1 cellular context compared by ENCODE assay signal in genomic region chr6:57221191-57221935, GRCh38.
TF ChIP-seq lines count a peak whose summit lies in the region.

No MANE protein-coding gene starts in this region.

TF ChIP-seq in HepG2, 621 proteins besides CTCF, POLR2A, EP300 and RAD21 (continued from another document and continues in another):
- TF ChIP-seq NFAT5 (CRISPR knock-in tag; IDR thresholded peaks at IDR 0.05) (no peak), ZNF512B (CRISPR knock-in tag; IDR thresholded peaks at IDR 0.05; ENCODE audit: borderline replicate concordance) (peak; percentile 38; the same call in 1 of the 2 replicates), FIP1L1 (IDR thresholded peaks at IDR 0.05; ENCODE audit: borderline replicate concordance, insufficient read depth, low read depth, low read length) (0 out of 2 replicates have a peak, but pooled peaks have one; percentile 77), ZBTB40 (IDR thresholded peaks at IDR 0.05) (no peak), ZBTB40 (CRISPR knock-in tag; IDR thresholded peaks at IDR 0.05) (no peak), NFYC (CRISPR knock-in tag; IDR thresholded peaks at IDR 0.05) (no peak), ZNF850 (CRISPR knock-in tag; conservative IDR thresholded peaks at IDR 0.05) (0 out of 2 replicates have a peak, but pooled peaks have one; percentile 50), MXD4 (CRISPR knock-in tag; IDR thresholded peaks at IDR 0.05) (no peak), SMAD9 (CRISPR knock-in tag; IDR thresholded peaks at IDR 0.05) (no peak; the same call in 1 of the 2 replicates), ZNF766 (CRISPR knock-in tag; IDR thresholded peaks at IDR 0.05; ENCODE audit: borderline replicate concordance) (no peak), SIX1 (CRISPR knock-in tag; IDR thresholded peaks at IDR 0.05; ENCODE audit: borderline replicate concordance) (no peak), ATF7 (IDR thresholded peaks at IDR 0.05) (no peak), ATF7 (CRISPR knock-in tag; IDR thresholded peaks at IDR 0.05) (no peak), SOX5 (CRISPR knock-in tag; IDR thresholded peaks at IDR 0.05; ENCODE audit: borderline replicate concordance) (no peak), GATAD2A (CRISPR knock-in tag; IDR thresholded peaks at IDR 0.05) (peak; percentile 56; the same call in 1 of the 2 replicates), MBD4 (IDR thresholded peaks at IDR 0.05; ENCODE audit: borderline replicate concordance, low read length) (no peak), CHD2 (IDR thresholded peaks at IDR 0.05; ENCODE audit: low read depth, low read length) (no peak), NFKBIZ (CRISPR knock-in tag; IDR thresholded peaks at IDR 0.05) (no peak), ZNF598 (CRISPR knock-in tag; IDR thresholded peaks at IDR 0.05; ENCODE audit: borderline replicate concordance) (peak; percentile 82), MYNN (CRISPR knock-in tag; IDR thresholded peaks at IDR 0.05; ENCODE audit: low read depth) (peak; percentile 74; the same call in 1 of the 2 replicates), JUNB (CRISPR knock-in tag; IDR thresholded peaks at IDR 0.05; ENCODE audit: borderline replicate concordance) (no peak), NFIB (CRISPR knock-in tag; IDR thresholded peaks at IDR 0.05; ENCODE audit: borderline replicate concordance) (no peak), TCF12 (IDR thresholded peaks at IDR 0.05) (no peak), TCF12 (CRISPR knock-in tag; IDR thresholded peaks at IDR 0.05) (no peak; the same call in none of the 2 replicates), ZNF326 (CRISPR knock-in tag; IDR thresholded peaks at IDR 0.05; ENCODE audit: borderline replicate concordance) (no peak), HOXA3 (CRISPR knock-in tag; IDR thresholded peaks at IDR 0.05) (peak; percentile 57), PHB2 (IDR thresholded peaks at IDR 0.05; ENCODE audit: partially characterized antibody) (no peak), ZNF180 (CRISPR knock-in tag; IDR thresholded peaks at IDR 0.05; ENCODE audit: borderline replicate concordance, low read depth) (no peak), ZNF3 (CRISPR knock-in tag; IDR thresholded peaks at IDR 0.05) (no peak), ZNF572 (CRISPR knock-in tag; IDR thresholded peaks at IDR 0.05) (peak; percentile 73; the same call in 1 of the 2 replicates), CREB3 (CRISPR knock-in tag; IDR thresholded peaks at IDR 0.05) (no peak), ZNF335 (CRISPR knock-in tag; IDR thresholded peaks at IDR 0.05) (no peak), ZBTB34 (CRISPR knock-in tag; IDR thresholded peaks at IDR 0.05) (no peak; the same call in 1 of the 2 replicates), SNAI1 (CRISPR knock-in tag; IDR thresholded peaks at IDR 0.05; ENCODE audit: borderline replicate concordance) (no peak), SATB2 (CRISPR knock-in tag; IDR thresholded peaks at IDR 0.05) (0 out of 2 replicates have a peak, but pooled peaks have one; percentile 28), ZNF281 (CRISPR knock-in tag; IDR thresholded peaks at IDR 0.05; ENCODE audit: borderline replicate concordance) (peak; percentile 7; the same call in 1 of the 2 replicates), ADNP (CRISPR knock-in tag; IDR thresholded peaks at IDR 0.05) (no peak), ZNF563 (CRISPR knock-in tag; IDR thresholded peaks at IDR 0.05) (0 out of 2 replicates have a peak, but pooled peaks have one; percentile 28), NR2F2 (IDR thresholded peaks at IDR 0.05; ENCODE audit: borderline replicate concordance, low read depth) (peak; percentile 4; the same call in 1 of the 2 replicates), ZNF343 (CRISPR knock-in tag; IDR thresholded peaks at IDR 0.05) (no peak)
